In the genomic region with DNA sequence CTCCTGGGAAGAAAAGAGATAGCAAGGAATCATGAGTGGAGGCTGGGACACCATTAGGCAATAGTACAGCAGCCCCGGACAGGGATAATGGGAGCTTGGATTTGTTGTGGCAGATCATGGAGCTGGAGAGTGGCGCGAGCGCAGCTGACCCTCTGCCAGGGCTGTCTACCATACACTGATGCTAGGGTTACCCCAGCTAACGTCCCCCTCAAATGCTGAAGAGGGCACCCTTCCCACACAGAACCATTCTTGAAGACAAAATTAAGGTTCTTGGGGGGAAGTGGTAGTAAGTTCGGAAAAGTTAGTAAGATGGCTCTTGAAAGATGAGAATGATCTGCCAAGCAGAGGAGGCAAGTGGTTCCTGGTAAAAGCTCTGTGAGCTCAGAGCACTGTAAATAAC, we compare ENCODE assay signal across 1 cellular context.
TF ChIP-seq lines count a peak whose summit lies in the region.

No MANE protein-coding gene starts in this region.

TF ChIP-seq in GM23338, 12 proteins besides CTCF, POLR2A, EP300 and RAD21 (continued from another document):
- TF ChIP-seq, protein P1, sequence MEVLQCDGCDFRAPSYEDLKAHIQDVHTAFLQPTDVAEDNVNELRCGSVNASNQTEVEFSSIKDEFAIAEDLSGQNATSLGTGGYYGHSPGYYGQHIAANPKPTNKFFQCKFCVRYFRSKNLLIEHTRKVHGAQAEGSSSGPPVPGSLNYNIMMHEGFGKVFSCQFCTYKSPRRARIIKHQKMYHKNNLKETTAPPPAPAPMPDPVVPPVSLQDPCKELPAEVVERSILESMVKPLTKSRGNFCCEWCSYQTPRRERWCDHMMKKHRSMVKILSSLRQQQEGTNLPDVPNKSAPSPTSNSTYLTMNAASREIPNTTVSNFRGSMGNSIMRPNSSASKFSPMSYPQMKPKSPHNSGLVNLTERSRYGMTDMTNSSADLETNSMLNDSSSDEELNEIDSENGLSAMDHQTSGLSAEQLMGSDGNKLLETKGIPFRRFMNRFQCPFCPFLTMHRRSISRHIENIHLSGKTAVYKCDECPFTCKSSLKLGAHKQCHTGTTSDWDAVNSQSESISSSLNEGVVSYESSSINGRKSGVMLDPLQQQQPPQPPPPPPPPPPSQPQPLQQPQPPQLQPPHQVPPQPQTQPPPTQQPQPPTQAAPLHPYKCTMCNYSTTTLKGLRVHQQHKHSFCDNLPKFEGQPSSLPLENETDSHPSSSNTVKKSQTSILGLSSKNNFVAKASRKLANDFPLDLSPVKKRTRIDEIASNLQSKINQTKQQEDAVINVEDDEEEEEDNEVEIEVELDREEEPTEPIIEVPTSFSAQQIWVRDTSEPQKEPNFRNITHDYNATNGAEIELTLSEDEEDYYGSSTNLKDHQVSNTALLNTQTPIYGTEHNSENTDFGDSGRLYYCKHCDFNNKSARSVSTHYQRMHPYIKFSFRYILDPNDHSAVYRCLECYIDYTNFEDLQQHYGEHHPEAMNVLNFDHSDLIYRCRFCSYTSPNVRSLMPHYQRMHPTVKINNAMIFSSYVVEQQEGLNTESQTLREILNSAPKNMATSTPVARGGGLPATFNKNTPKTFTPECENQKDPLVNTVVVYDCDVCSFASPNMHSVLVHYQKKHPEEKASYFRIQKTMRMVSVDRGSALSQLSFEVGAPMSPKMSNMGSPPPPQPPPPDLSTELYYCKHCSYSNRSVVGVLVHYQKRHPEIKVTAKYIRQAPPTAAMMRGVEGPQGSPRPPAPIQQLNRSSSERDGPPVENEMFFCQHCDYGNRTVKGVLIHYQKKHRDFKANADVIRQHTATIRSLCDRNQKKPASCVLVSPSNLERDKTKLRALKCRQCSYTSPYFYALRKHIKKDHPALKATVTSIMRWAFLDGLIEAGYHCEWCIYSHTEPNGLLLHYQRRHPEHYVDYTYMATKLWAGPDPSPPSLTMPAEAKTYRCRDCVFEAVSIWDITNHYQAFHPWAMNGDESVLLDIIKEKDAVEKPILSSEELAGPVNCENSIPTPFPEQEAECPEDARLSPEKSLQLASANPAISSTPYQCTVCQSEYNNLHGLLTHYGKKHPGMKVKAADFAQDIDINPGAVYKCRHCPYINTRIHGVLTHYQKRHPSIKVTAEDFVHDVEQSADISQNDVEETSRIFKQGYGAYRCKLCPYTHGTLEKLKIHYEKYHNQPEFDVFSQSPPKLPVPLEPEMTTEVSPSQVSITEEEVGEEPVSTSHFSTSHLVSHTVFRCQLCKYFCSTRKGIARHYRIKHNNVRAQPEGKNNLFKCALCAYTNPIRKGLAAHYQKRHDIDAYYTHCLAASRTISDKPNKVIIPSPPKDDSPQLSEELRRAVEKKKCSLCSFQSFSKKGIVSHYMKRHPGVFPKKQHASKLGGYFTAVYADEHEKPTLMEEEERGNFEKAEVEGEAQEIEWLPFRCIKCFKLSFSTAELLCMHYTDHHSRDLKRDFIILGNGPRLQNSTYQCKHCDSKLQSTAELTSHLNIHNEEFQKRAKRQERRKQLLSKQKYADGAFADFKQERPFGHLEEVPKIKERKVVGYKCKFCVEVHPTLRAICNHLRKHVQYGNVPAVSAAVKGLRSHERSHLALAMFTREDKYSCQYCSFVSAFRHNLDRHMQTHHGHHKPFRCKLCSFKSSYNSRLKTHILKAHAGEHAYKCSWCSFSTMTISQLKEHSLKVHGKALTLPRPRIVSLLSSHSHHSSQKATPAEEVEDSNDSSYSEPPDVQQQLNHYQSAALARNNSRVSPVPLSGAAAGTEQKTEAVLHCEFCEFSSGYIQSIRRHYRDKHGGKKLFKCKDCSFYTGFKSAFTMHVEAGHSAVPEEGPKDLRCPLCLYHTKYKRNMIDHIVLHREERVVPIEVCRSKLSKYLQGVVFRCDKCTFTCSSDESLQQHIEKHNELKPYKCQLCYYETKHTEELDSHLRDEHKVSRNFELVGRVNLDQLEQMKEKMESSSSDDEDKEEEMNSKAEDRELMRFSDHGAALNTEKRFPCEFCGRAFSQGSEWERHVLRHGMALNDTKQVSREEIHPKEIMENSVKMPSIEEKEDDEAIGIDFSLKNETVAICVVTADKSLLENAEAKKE (CRISPR knock-in tag; IDR thresholded peaks at IDR 0.05): no peak
- TF ChIP-seq JUNB (IDR thresholded peaks at IDR 0.05; ENCODE audit: unreplicated experiment): no peak
- TF ChIP-seq ZNF114 (CRISPR knock-in tag; IDR thresholded peaks at IDR 0.05): no peak
- no peak for TF ChIP-seq POLR2AphosphoS5 (IDR thresholded peaks at IDR 0.05; ENCODE audit: low read depth)
- no peak for TF ChIP-seq REST (IDR thresholded peaks at IDR 0.05; ENCODE audit: unreplicated experiment)
- no peak for TF ChIP-seq ETS1 (IDR thresholded peaks at IDR 0.05)
